8 cellular contexts compared by ENCODE assay signal in genomic region chr9:78439192-78439865, GRCh38.
DNase-seq lines count a peak whose midpoint lies in the region; ATAC-seq and TF ChIP-seq lines count a peak whose summit lies in the region.

No MANE protein-coding gene starts in this region.

- no peak for TF ChIP-seq POLR2A in Peyer's patch (IDR thresholded peaks at IDR 0.05)

- H3K4me2 ChIP-seq in neural cell (ENCODE audit: low read length) = peak overlapping the region; percentile 50

- H3K9me3 ChIP-seq in Caco-2 (no peaks in the 10 kb centered on the region), Peyer's patch (no peaks in the 10 kb centered on the region), neural cell (ENCODE audit: low read length) (no peaks in the 10 kb centered on the region)

- H3K4me3 Mint-ChIP-seq in Caco-2 (ENCODE audit: unreplicated experiment) = no peak overlapping the region
- H3K4me3 Mint-ChIP-seq in IgD-negative memory B cell = no peak overlapping the region
- no peak overlapping the region for H3K4me3 Mint-ChIP-seq in activated T-helper 1 cell treated with anti-CD3 and anti-CD28 coated beads, Interleukin-12 subunit alpha, Interleukin-12 subunit beta, Interleukin-2, Interleukin-4 antibody, amounts not matched to agents 30 ng/mL and 10 ng/mL and 1 ng/mL, durations not matched to agents 14 hours and 24 hours and 36 hours

- H3K27ac ChIP-seq in Peyer's patch = no peak overlapping the region
- H3K27ac ChIP-seq in neural cell (ENCODE audit: low read length) = peak overlapping the region; percentile 47

- no peaks in the 10 kb centered on the region for H4K20me1 ChIP-seq in neural cell (ENCODE audit: insufficient read depth)

- H3K27ac Mint-ChIP-seq in Caco-2 (ENCODE audit: unreplicated experiment) (no peak overlapping the region), IgD-negative memory B cell (peak overlapping the region in 2 of 3 donors; percentile 40 to 77)
- H3K27ac Mint-ChIP-seq in activated T-helper 1 cell treated with anti-CD3 and anti-CD28 coated beads, Interleukin-12 subunit alpha, Interleukin-12 subunit beta, Interleukin-2, Interleukin-4 antibody, amounts not matched to agents 30 ng/mL and 10 ng/mL and 1 ng/mL, durations not matched to agents 14 hours and 24 hours and 36 hours = no peak overlapping the region

- peak; percentile 28 for TF ChIP-seq EP300 in neural cell (conservative IDR thresholded peaks at IDR 0.05; ENCODE audit: poor library complexity, severe bottlenecking)

- H3K9me3 Mint-ChIP-seq in Caco-2 (ENCODE audit: unreplicated experiment) (no peaks in the 10 kb centered on the region), IgD-negative memory B cell (no peaks in the 10 kb centered on the region)
- H3K9me3 Mint-ChIP-seq in activated T-helper 1 cell treated with anti-CD3 and anti-CD28 coated beads, Interleukin-12 subunit alpha, Interleukin-12 subunit beta, Interleukin-2, Interleukin-4 antibody, amounts not matched to agents 30 ng/mL and 10 ng/mL and 1 ng/mL, durations not matched to agents 14 hours and 24 hours and 36 hours = no peaks in the 10 kb centered on the region

- intact Hi-C loops in Caco-2 (cut with micrococcal nuclease; ENCODE audit: unreplicated experiment) = no loop called here
- intact Hi-C loops in activated T-helper 1 cell treated with anti-CD3 and anti-CD28 coated beads, Interleukin-12 subunit alpha, Interleukin-12 subunit beta, Interleukin-2, Interleukin-4 antibody, amounts not matched to agents 30 ng/mL and 10 ng/mL and 1 ng/mL, durations not matched to agents 14 hours and 24 hours and 36 hours (cut with micrococcal nuclease) = loop anchor here (10.0 kb wide), 1 partner anchor 1735 kb away; no protein-coding TSS in a partner anchor

- H3K36me3 Mint-ChIP-seq in Caco-2 (ENCODE audit: insufficient read depth, unreplicated experiment) (no peaks in the 10 kb centered on the region), IgD-negative memory B cell (no peaks in the 10 kb centered on the region)
- no peaks in the 10 kb centered on the region for H3K36me3 Mint-ChIP-seq in activated T-helper 1 cell treated with anti-CD3 and anti-CD28 coated beads, Interleukin-12 subunit alpha, Interleukin-12 subunit beta, Interleukin-2, Interleukin-4 antibody, amounts not matched to agents 30 ng/mL and 10 ng/mL and 1 ng/mL, durations not matched to agents 14 hours and 24 hours and 36 hours (ENCODE audit: low read depth)

- no peaks in the 10 kb centered on the region for H3K79me2 ChIP-seq in neural cell (replicated peaks; ENCODE audit: insufficient read depth, low read length)

- H3F3A ChIP-seq in neural cell (ENCODE audit: insufficient read depth, low read length, poor library complexity, severe bottlenecking) = peaks cover 5% of the 10 kb centered on the region

- no peaks in the 10 kb centered on the region for H3K4me1 Mint-ChIP-seq in Caco-2 (ENCODE audit: low read depth, unreplicated experiment)
- H3K4me1 Mint-ChIP-seq in IgD-negative memory B cell = peaks cover 0 to 4% (median 0%) of the 10 kb centered on the region in 3 donors
- H3K4me1 Mint-ChIP-seq in activated T-helper 1 cell treated with anti-CD3 and anti-CD28 coated beads, Interleukin-12 subunit alpha, Interleukin-12 subunit beta, Interleukin-2, Interleukin-4 antibody, amounts not matched to agents 30 ng/mL and 10 ng/mL and 1 ng/mL, durations not matched to agents 14 hours and 24 hours and 36 hours (ENCODE audit: low read depth) = peaks cover 8% of the 10 kb centered on the region

- peak overlapping the region; percentile 41 for H3K9ac ChIP-seq in neural cell (ENCODE audit: low read length)

- CTCF ChIA-PET in Caco-2 (lab: Charles Lee) = no interaction called here

- H3K4me3 ChIP-seq in Caco-2 (ENCODE audit: low read depth, low read length) (no peak overlapping the region), Peyer's patch (no peak overlapping the region), fibroblast of the aortic adventitia (ENCODE audit: low read depth, low read length) (peak overlapping the region; percentile 39), neural cell (ENCODE audit: low read length) (peak overlapping the region; percentile 49)

- H3K27me3 Mint-ChIP-seq in Caco-2 (ENCODE audit: insufficient read depth, unreplicated experiment) = peaks cover 3% of the 10 kb centered on the region
- H3K27me3 Mint-ChIP-seq in IgD-negative memory B cell = peaks cover 8% of the 10 kb centered on the region
- H3K27me3 Mint-ChIP-seq in activated T-helper 1 cell treated with anti-CD3 and anti-CD28 coated beads, Interleukin-12 subunit alpha, Interleukin-12 subunit beta, Interleukin-2, Interleukin-4 antibody, amounts not matched to agents 30 ng/mL and 10 ng/mL and 1 ng/mL, durations not matched to agents 14 hours and 24 hours and 36 hours (ENCODE audit: insufficient read depth) = peaks cover 16% of the 10 kb centered on the region

- no peaks in the 10 kb centered on the region for H3K36me3 ChIP-seq in Caco-2 (ENCODE audit: control insufficient read depth, insufficient read depth, low read length)
- no peaks in the 10 kb centered on the region for H3K36me3 ChIP-seq in Peyer's patch
- no peaks in the 10 kb centered on the region for H3K36me3 ChIP-seq in neural cell (ENCODE audit: insufficient read depth, low read length)

- ATAC-seq in GM21515 (IDR thresholded peaks at IDR 0.05; ENCODE audit: unreplicated experiment) = peak; percentile 89
- peak; percentile 58 for ATAC-seq in stimulated activated naive CD8-positive, alpha-beta T cell treated with anti-CD3 and anti-CD28 coated beads, Interleukin-15, Interleukin-2, amounts not matched to agents 100 U/mL and 50 U/mL, for 24 hours

- POLR2A ChIA-PET in Caco-2 (lab: Charles Lee) = no interaction called here

- BruUV-seq in Caco-2 (replicated peaks; lab: Mats Ljungman, UMichigan) = no TSS peak

- no peaks in the 10 kb centered on the region for H3K27me3 ChIP-seq in Caco-2 (replicated peaks; ENCODE audit: control insufficient read depth, insufficient read depth, low read length)
- H3K27me3 ChIP-seq in Peyer's patch = no peaks in the 10 kb centered on the region
- no peaks in the 10 kb centered on the region for H3K27me3 ChIP-seq in neural cell (ENCODE audit: insufficient read depth, low read depth, low read length)

- peak; percentile 40 to 56 for DNase-seq in Caco-2
- DNase-seq in Peyer's patch = peak; percentile 57 to 83 (median 66)
- peak; percentile 42 for DNase-seq in activated T-helper 1 cell treated with anti-CD3 and anti-CD28 coated beads, Interleukin-12 subunit alpha, Interleukin-12 subunit beta, Interleukin-2, Interleukin-4 antibody, amounts not matched to agents 30 ng/mL and 10 ng/mL and 1 ng/mL, durations not matched to agents 14 hours and 24 hours and 36 hours (ENCODE audit: low spot score)
- DNase-seq in fibroblast of the aortic adventitia (ENCODE audit: low read depth) = peak; percentile 86
- DNase-seq in stimulated activated naive CD8-positive, alpha-beta T cell treated with anti-CD3 and anti-CD28 coated beads, Interleukin-15, Interleukin-2, amounts not matched to agents 100 U/mL and 50 U/mL, for 24 hours = peak; percentile 67

- H3K4me1 ChIP-seq in Caco-2 = no peaks in the 10 kb centered on the region
- H3K4me1 ChIP-seq in Peyer's patch = peaks cover 0 to 2% (median 0%) of the 10 kb centered on the region in 4 donors

- no peak overlapping the region for H2AFZ ChIP-seq in neural cell (ENCODE audit: low read depth, low read length)

- H3K9me2 ChIP-seq in neural cell (ENCODE audit: insufficient read depth, low read length) = no peaks in the 10 kb centered on the region

- TF ChIP-seq RAD21 in neural cell (conservative IDR thresholded peaks at IDR 0.05) = peak; percentile 98

- peak; percentile 42 to 47 for TF ChIP-seq CTCF in Caco-2 (IDR thresholded peaks at IDR 0.05; ENCODE audit: insufficient read depth in 1 of 2, low read depth in 1 of 2, low read length in 1 of 2, severe bottlenecking in 1 of 2, unreplicated experiment in 1 of 2)
- peak; percentile 43 to 89 (median 70) for TF ChIP-seq CTCF in Peyer's patch (IDR thresholded peaks at IDR 0.05)
- TF ChIP-seq CTCF in fibroblast of the aortic adventitia (IDR thresholded peaks at IDR 0.05; ENCODE audit: insufficient read depth, low read length) = peak; percentile 93
- peak; percentile 97 for TF ChIP-seq CTCF in neural cell (IDR thresholded peaks at IDR 0.05; ENCODE audit: poor library complexity, severe bottlenecking)

TF ChIP-seq in neural cell, 6 proteins besides CTCF, POLR2A, EP300 and RAD21:
- TF ChIP-seq TAF1 (IDR thresholded peaks at IDR 0.05; ENCODE audit: low read depth) (no peak), SMC3 (conservative IDR thresholded peaks at IDR 0.05; ENCODE audit: poor library complexity) (peak; percentile 91), POLR2AphosphoS5 (IDR thresholded peaks at IDR 0.05) (peak; percentile 26), MXI1 (conservative IDR thresholded peaks at IDR 0.05; ENCODE audit: poor library complexity, severe bottlenecking) (no peak)

Comparison
In these comparisons a context has a peak if more than half of its experiments do, and no peak if none do; other contexts are left out.
1. H3K4me3 ChIP-seq: peak in fibroblast of the aortic adventitia (single experiment) and neural cell (single experiment); none in Caco-2 (single experiment) and Peyer's patch (0 of 4).
2. H3K27ac Mint-ChIP-seq: peak in IgD-negative memory B cell (2 of 3); none in Caco-2 (single experiment) and activated T-helper 1 cell treated with anti-CD3 and anti-CD28 coated beads, Interleukin-12 subunit alpha, Interleukin-12 subunit beta, Interleukin-2, Interleukin-4 antibody, amounts not matched to agents 30 ng/mL and 10 ng/mL and 1 ng/mL, durations not matched to agents 14 hours and 24 hours and 36 hours (single experiment).
3. CTCF ChIP-seq: peak in every context shown above with its lines; median percentile 97 in neural cell; 93 in fibroblast of the aortic adventitia; 70 in Peyer's patch; 44 in Caco-2.
4. Peak in every context shown above with its lines, with median percentiles within 50 percentile points of each other: DNase-seq.